ENCODE assay signal across 11 cellular contexts in the genomic region with DNA sequence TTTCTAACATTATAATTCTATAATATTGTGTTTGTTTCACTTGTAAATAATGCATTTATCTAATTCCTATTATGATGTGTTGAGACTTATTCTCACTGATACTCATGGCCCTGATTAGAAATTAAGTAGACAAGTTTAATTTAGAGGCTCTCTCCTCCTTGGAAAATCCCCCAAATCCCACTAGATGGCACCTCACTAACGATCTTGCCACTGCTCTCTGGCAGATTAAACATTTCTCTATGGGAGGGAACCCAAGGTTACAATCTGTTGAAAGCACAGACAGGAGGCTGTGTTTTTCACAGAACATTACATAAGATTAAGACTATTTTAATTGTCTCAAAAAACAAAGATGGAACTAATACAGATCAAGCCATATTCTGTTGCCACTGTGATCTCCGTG.
DNase-seq lines count a peak whose midpoint lies in the region; ATAC-seq and TF ChIP-seq lines count a peak whose summit lies in the region.
"Had no signal": no experiment of that assay in that cellular context is flagged by ENCODE, and none has a peak within 500 bp of the region (broad histone marks: within the 10 kb centered on the region; RNA-seq: fewer than 3 reads in every experiment).

No MANE protein-coding gene starts in this region.

- TF ChIP-seq CTCF in brain (conservative IDR thresholded peaks at IDR 0.05), result peak; percentile 39 to 64

- H3K27me3 Mint-ChIP-seq in brain, result no peaks in the 10 kb centered on the region

- DNase-seq in DMS53 (lab: John Stamatoyannopoulos, UW) (peak; percentile 36), DMS53 treated with DMSO at 0.1 percent for 48 hours (lab: John Stamatoyannopoulos, UW; ENCODE audit: unreplicated experiment) (no peak), NCI-H2171 treated with DMSO at 0.1 percent for 48 hours (lab: John Stamatoyannopoulos, UW) (peak; percentile 80), pons (ENCODE audit: low spot score) (peak; percentile 36), NCI-H526 treated with DMSO at 0.1 percent for 48 hours (lab: John Stamatoyannopoulos, UW) (no peak)
- no peak for DNase-seq in stimulated activated naive CD4-positive, alpha-beta T cell (lab: John Stamatoyannopoulos, UW)
- DNase-seq: activated CD8-positive, alpha-beta memory T cell treated with anti-CD3 and anti-CD28 coated beads, Interleukin-2, amount 50 U/mL, for 48 hours; effector CD4-positive, alpha-beta T cell had no signal

- no peak overlapping the region for H3K4me3 Mint-ChIP-seq in brain
- H3K4me3 Mint-ChIP-seq: mesothelial cell of epicardium had no signal

- peaks cover 11% of the 10 kb centered on the region for H3K4me1 Mint-ChIP-seq in brain

- no peaks in the 10 kb centered on the region for H3K36me3 Mint-ChIP-seq in brain
- H3K36me3 Mint-ChIP-seq: mesothelial cell of epicardium had no signal

- no peaks in the 10 kb centered on the region for H3K9me3 Mint-ChIP-seq in brain
- H3K9me3 Mint-ChIP-seq: mesothelial cell of epicardium had no signal

- ATAC-seq in HG03196 (IDR thresholded peaks at IDR 0.05; ENCODE audit: unreplicated experiment), result no peak

- H3K27ac Mint-ChIP-seq in brain, result no peak overlapping the region
- H3K27ac Mint-ChIP-seq: mesothelial cell of epicardium had no signal

Comparison
In these comparisons a context has a peak if more than half of its experiments do, and no peak if none do; other contexts are left out.
1. DNase-seq: peak in DMS53 (single experiment), NCI-H2171 treated with DMSO at 0.1 percent for 48 hours (single experiment) and pons (single experiment); none in DMS53 treated with DMSO at 0.1 percent for 48 hours (single experiment), stimulated activated naive CD4-positive, alpha-beta T cell (0 of 6) and NCI-H526 treated with DMSO at 0.1 percent for 48 hours (single experiment).